Comparison of ENCODE assay signal across 9 cellular contexts in genomic region chr15:98177950-98178848, GRCh38.
A peak's percentile ranks its signal among the peaks of the same experiment; 100 is the strongest.
DNase-seq lines count a peak whose midpoint lies in the region; ATAC-seq, FAIRE-seq and TF ChIP-seq lines count a peak whose summit lies in the region.
"Had no signal": no experiment of that assay in that cellular context is flagged by ENCODE, and none has a peak within 500 bp of the region (broad histone marks: within the 10 kb centered on the region; RNA-seq: fewer than 3 reads in every experiment).

No MANE protein-coding gene starts in this region.

- CTCF ChIA-PET in Panc1 (lab: Charles Lee) (interaction anchor here (1.1 to 1.3 kb wide), 4 partner anchors 11 to 932 kb away, joined by 3 to 18 read pairs (median 4); no protein-coding TSS in a partner anchor), K562 (lab: Yijun Ruan, JAX; ENCODE audit: low intra/inter-chr PET ratio) (interaction anchor here (1.3 to 1.6 kb wide), 3 partner anchors 270 to 279 kb away, joined by 4 to 9 read pairs (median 5); no protein-coding TSS in a partner anchor)

- FAIRE-seq in K562 (lab: Jason Lieb, UNC), result peak; percentile 93

- H3K9me1 ChIP-seq in K562 (ENCODE audit: control insufficient read depth, insufficient read depth, low read length), result no peaks in the 10 kb centered on the region

- no peak for TF ChIP-seq EP300 in K562 (IDR thresholded peaks at IDR 0.05; ENCODE audit: low read length)

- no peaks in the 10 kb centered on the region for H3K36me3 Mint-ChIP-seq in CD4-positive, CD25-positive, alpha-beta regulatory T cell

- no peaks in the 10 kb centered on the region for H4K20me1 ChIP-seq in K562 (replicated peaks; ENCODE audit: control insufficient read depth, insufficient read depth, low read length)

- no peak overlapping the region for H3K4me2 ChIP-seq in K562 (ENCODE audit: insufficient read depth, low read length)

- peaks cover 0 to 10% (median 7%) of the 10 kb centered on the region in 4 donors for H3K4me1 Mint-ChIP-seq in CD4-positive, CD25-positive, alpha-beta regulatory T cell

- no peak overlapping the region for H3K27ac ChIP-seq in CD4-positive, CD25-positive, alpha-beta regulatory T cell (ENCODE audit: insufficient read depth, low read length, poor library complexity, severe bottlenecking)
- H3K27ac ChIP-seq in Panc1 (ENCODE audit: low read length), result no peak overlapping the region
- no peak overlapping the region for H3K27ac ChIP-seq in K562 (ENCODE audit: extremely low read depth, low read depth, low read length)
- no peak overlapping the region for H3K27ac ChIP-seq in iPS DF 6.9 (ENCODE audit: low read length)

- DNase-seq in CD4-positive, CD25-positive, alpha-beta regulatory T cell, result peak in 2 of 3 donors; percentile 30 to 46
- peak in 40 of 76 experiments; percentile 0 to 58 (median 19) for DNase-seq in HUDEP-2 (lab: John Stamatoyannopoulos, UW; ENCODE audit: unreplicated experiment in 76 of 76)
- DNase-seq in Panc1 (ENCODE audit: low read depth, low spot score), result peak; percentile 39
- DNase-seq in K562 (ENCODE audit: extremely low read depth in 1 of 4, low spot score in 3 of 4), result peak; percentile 44 to 69 (median 62)
- DNase-seq in iPS DF 6.9 (ENCODE audit: low read depth, low spot score), result peak; percentile 52
- DNase-seq in stimulated activated CD4-positive, alpha-beta T cell treated with anti-CD3 and anti-CD28 coated beads, Interleukin-1b, Interleukin-23, amount 100 ng/mL, for 48 hours, result peak; percentile 15

- H3K27ac Mint-ChIP-seq in CD4-positive, CD25-positive, alpha-beta regulatory T cell, result no peak overlapping the region
- H3K27ac Mint-ChIP-seq: T-helper 1 cell treated with Interleukin-12 subunit alpha and Interleukin-12 subunit beta and Interleukin-4 antibody, amounts not matched to agents 30 μg/mL and 1 μg/mL, for 36 hours had no signal

- POLR2A ChIA-PET in Panc1 (lab: Charles Lee) (no interaction called here), K562 (lab: Yijun Ruan, JAX) (interaction anchor here (0.8 to 1.2 kb wide), 3 partner anchors 266 to 290 kb away, joined by 3 read pairs; no protein-coding TSS in a partner anchor)

- ATAC-seq in CD4-positive, CD25-positive, alpha-beta regulatory T cell (ENCODE audit: low read depth in 2 of 2), result peak in 1 of 2 donors; percentile 28
- ATAC-seq in GM18870 (IDR thresholded peaks at IDR 0.05; ENCODE audit: unreplicated experiment), result peak; percentile 64
- ATAC-seq in Panc1, result peak; percentile 98
- ATAC-seq in K562, result peak; percentile 95
- ATAC-seq in GM19324 (IDR thresholded peaks at IDR 0.05; ENCODE audit: low FRiP score, unreplicated experiment), result no peak

- BruUV-seq in Panc1 (replicated peaks; lab: Mats Ljungman, UMichigan) (no TSS peak), K562 (replicated peaks; lab: Mats Ljungman, UMichigan) (no TSS peak)

- H3K27me3 ChIP-seq in CD4-positive, CD25-positive, alpha-beta regulatory T cell (ENCODE audit: control insufficient read depth, insufficient read depth, low read length), result no peaks in the 10 kb centered on the region
- H3K27me3 ChIP-seq in Panc1 (ENCODE audit: control insufficient read depth, insufficient read depth, low read length) (peaks cover 11% of the 10 kb centered on the region), K562 (ENCODE audit: control insufficient read depth in 2 of 2, insufficient read depth in 2 of 2, low read length in 2 of 2) (no peaks in the 10 kb centered on the region), iPS DF 6.9 (ENCODE audit: control insufficient read depth, insufficient read depth, low read length) (no peaks in the 10 kb centered on the region)

- H3K4me3 Mint-ChIP-seq in CD4-positive, CD25-positive, alpha-beta regulatory T cell, result peak overlapping the region in 1 of 4 donors; percentile 48
- H3K4me3 Mint-ChIP-seq: T-helper 1 cell treated with Interleukin-12 subunit alpha and Interleukin-12 subunit beta and Interleukin-4 antibody, amounts not matched to agents 30 μg/mL and 1 μg/mL, for 36 hours had no signal

- peaks cover 7% of the 10 kb centered on the region for H3K27me3 Mint-ChIP-seq in CD4-positive, CD25-positive, alpha-beta regulatory T cell

- H3K9me3 Mint-ChIP-seq in CD4-positive, CD25-positive, alpha-beta regulatory T cell, result peaks cover 0 to 1% (median 0%) of the 10 kb centered on the region in 7 donors
- H3K9me3 Mint-ChIP-seq: T-helper 1 cell treated with Interleukin-12 subunit alpha and Interleukin-12 subunit beta and Interleukin-4 antibody, amounts not matched to agents 30 μg/mL and 1 μg/mL, for 36 hours had no signal

- H3K4me3 ChIP-seq in CD4-positive, CD25-positive, alpha-beta regulatory T cell (ENCODE audit: low read depth, low read length), result no peak overlapping the region
- no peak overlapping the region for H3K4me3 ChIP-seq in Panc1 (ENCODE audit: low read depth in 2 of 2, low read length in 2 of 2)
- H3K4me3 ChIP-seq in K562, result no peak overlapping the region
- H3K4me3 ChIP-seq in iPS DF 6.9 (ENCODE audit: low read length), result no peak overlapping the region

- H2AFZ ChIP-seq in K562 (ENCODE audit: low read depth, low read length), result no peak overlapping the region

- intact Hi-C loops in Panc1 (cut with micrococcal nuclease; ENCODE audit: unreplicated experiment), result loop anchor here (5.0 kb wide), 2 partner anchors 114 to 271 kb away; no protein-coding TSS in a partner anchor
- intact Hi-C loops in K562 (cut with micrococcal nuclease), result loop anchor here (1.0 kb wide), 2 partner anchors 269 to 274 kb away; no protein-coding TSS in a partner anchor

- H3K9me3 ChIP-seq in CD4-positive, CD25-positive, alpha-beta regulatory T cell (ENCODE audit: control insufficient read depth in 2 of 2, low read length in 2 of 2), result no peaks in the 10 kb centered on the region
- H3K9me3 ChIP-seq in Panc1 (ENCODE audit: control insufficient read depth, insufficient read depth, low read depth, low read length) (no peaks in the 10 kb centered on the region), K562 (replicated peaks; ENCODE audit: control insufficient read depth, insufficient read depth, low read depth, low read length) (no peaks in the 10 kb centered on the region), iPS DF 6.9 (ENCODE audit: control insufficient read depth, insufficient read depth, low read length) (no peaks in the 10 kb centered on the region)

- H3K9ac ChIP-seq in K562 (ENCODE audit: insufficient read depth in 1 of 2, low read depth in 2 of 2, low read length in 2 of 2), result no peak overlapping the region

- H3K36me3 ChIP-seq in CD4-positive, CD25-positive, alpha-beta regulatory T cell (ENCODE audit: control insufficient read depth, insufficient read depth, low read length), result no peaks in the 10 kb centered on the region
- H3K36me3 ChIP-seq in Panc1 (ENCODE audit: control insufficient read depth, insufficient read depth, low read length) (no peaks in the 10 kb centered on the region), K562 (ENCODE audit: control insufficient read depth, insufficient read depth, low read length) (no peaks in the 10 kb centered on the region), iPS DF 6.9 (ENCODE audit: control insufficient read depth, insufficient read depth, low read length) (no peaks in the 10 kb centered on the region)

- 3% methylated on average over 13 of the region's 13 CpGs for WGBS in K562 (ENCODE audit: insufficient coverage, low coverage, missing lambda C conversion rate)
- no CpG with 5 or more reads among the region's 13 CpGs for WGBS in iPS DF 6.9 (ENCODE audit: insufficient coverage, insufficient read length)

- peak; percentile 85 to 90 for TF ChIP-seq RAD21 in K562 (CRISPR knock-in tag; conservative IDR thresholded peaks at IDR 0.05 in 1 of 2, IDR thresholded peaks at IDR 0.05 in 1 of 2)

- in situ Hi-C loops in Panc1 (cut with HindIII; ENCODE audit: low pct_unique_long_range_greater_than_20kb, low sequenced_read_pairs) (no loop called here), K562 (cut with MboI) (loop anchor here (10.0 kb wide), 1 partner anchor 273 kb away; no protein-coding TSS in a partner anchor)

- TF ChIP-seq CTCF in Panc1 (IDR thresholded peaks at IDR 0.05) (peak; percentile 80), K562 (IDR thresholded peaks at IDR 0.05 in 2 of 3, conservative IDR thresholded peaks at IDR 0.05 in 1 of 3; ENCODE audit: insufficient read depth in 2 of 3, low read depth in 1 of 3, low read length in 3 of 3) (peak; percentile 75 to 78 (median 75))

- H3K79me2 ChIP-seq in K562 (ENCODE audit: control insufficient read depth, insufficient read depth, low read length), result no peaks in the 10 kb centered on the region

- no peaks in the 10 kb centered on the region for H3K4me1 ChIP-seq in CD4-positive, CD25-positive, alpha-beta regulatory T cell (ENCODE audit: control insufficient read depth, insufficient read depth, low read length, poor library complexity, severe bottlenecking)
- H3K4me1 ChIP-seq in Panc1 (ENCODE audit: control insufficient read depth, insufficient read depth, low read length) (no peaks in the 10 kb centered on the region), K562 (replicated peaks in 1 of 2; ENCODE audit: control insufficient read depth in 2 of 2, insufficient read depth in 2 of 2, low read length in 2 of 2) (no peaks in the 10 kb centered on the region), iPS DF 6.9 (ENCODE audit: control insufficient read depth, insufficient read depth, low read length) (no peaks in the 10 kb centered on the region)

- no peak for TF ChIP-seq POLR2A in K562 (conservative IDR thresholded peaks at IDR 0.05)

TF ChIP-seq in K562, 482 proteins besides CTCF, POLR2A, EP300 and RAD21 (continues in another document):
- no peak for TF ChIP-seq NFIX (CRISPR knock-in tag; IDR thresholded peaks at IDR 0.05; ENCODE audit: low read depth)
- TF ChIP-seq LARP7 (IDR thresholded peaks at IDR 0.05), result no peak
- peak; percentile 36; the same call in 1 of the 2 replicates for TF ChIP-seq RB1 (IDR thresholded peaks at IDR 0.05; ENCODE audit: low read depth)
- no peak for TF ChIP-seq RHOXF2B (CRISPR knock-in tag; conservative IDR thresholded peaks at IDR 0.05)
- TF ChIP-seq ZNF79 (CRISPR knock-in tag; IDR thresholded peaks at IDR 0.05; ENCODE audit: low read depth), result no peak
- no peak for TF ChIP-seq RNF219 (CRISPR knock-in tag; IDR thresholded peaks at IDR 0.05)
